Comparison of ENCODE assay signal across 8 cellular contexts in the genomic region with DNA sequence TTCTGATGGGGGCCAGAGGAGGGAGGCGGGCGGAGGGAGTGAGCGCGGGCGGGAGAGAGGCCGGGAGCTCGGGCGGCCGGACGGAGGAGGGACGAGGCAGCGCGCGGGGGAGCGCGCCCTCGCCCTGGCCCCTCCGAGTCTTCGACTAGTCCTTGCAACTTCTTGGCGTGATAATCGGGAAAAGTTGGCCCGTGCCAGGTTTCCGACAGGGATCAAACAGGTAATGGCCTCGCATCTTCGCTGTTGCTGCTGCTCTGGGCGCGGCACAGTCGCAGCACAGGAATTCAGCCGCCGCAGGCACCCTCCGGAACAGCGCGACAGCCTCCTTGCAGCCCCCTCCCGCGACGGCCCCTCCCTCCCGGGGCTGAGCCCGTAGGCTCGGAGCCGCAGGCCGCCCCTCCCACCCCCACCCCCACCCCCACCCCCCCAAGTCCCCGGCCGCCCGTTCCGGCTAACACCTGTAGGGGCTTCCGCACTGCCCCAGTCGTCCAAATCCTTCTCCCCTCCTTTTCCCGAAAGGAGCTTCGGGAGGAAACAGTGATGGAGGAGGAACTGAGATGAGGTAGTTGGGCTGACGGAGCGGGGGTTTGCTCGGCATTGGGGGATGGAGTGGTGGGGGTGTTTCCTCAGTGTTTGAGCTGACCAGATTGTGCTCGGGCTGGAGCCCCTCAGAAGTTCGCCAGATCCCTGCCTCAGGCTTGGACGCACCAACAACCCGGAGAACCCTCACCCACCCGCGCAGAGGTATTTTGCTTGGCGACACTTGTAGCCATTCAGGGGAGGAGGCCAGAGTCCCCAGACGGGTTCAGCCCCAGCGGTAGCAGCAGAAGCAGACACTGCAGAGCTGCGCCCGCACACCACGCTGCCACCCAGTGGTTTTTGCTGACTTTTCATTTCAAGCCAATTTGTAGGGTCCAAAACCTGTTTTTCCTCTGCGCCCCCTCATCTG. TPM values are rescaled to one million over a fixed set of nuclear protein-coding genes. Genes with fewer than 3 reads are reported as not detected.
A peak's percentile ranks its signal among the peaks of the same experiment; 100 is the strongest.
DNase-seq lines count a peak whose midpoint lies in the region; ATAC-seq and TF ChIP-seq lines count a peak whose summit lies in the region.

A gene (minus strand): TSS at position 319 of the 949 bp plus-strand sequence. CDS start 714 bp downstream, outside the sequence.

- peak within 1 kb of the TSS; percentile 80 for H3K18ac ChIP-seq in neuronal stem cell (ENCODE audit: low read length)

- H3K14ac ChIP-seq in neuronal stem cell (ENCODE audit: low read length) = no peak within 1 kb of the TSS

- no peaks in the 10 kb centered on the region for H3K79me1 ChIP-seq in neuronal stem cell (ENCODE audit: low read depth, low read length)

- peak; percentile 65 for DNase-seq in NCI-H460 (ENCODE audit: extremely low read depth, low read depth)
- peak; percentile 2 for DNase-seq in fibroblast of mammary gland (ENCODE audit: low read depth)
- DNase-seq in neuronal stem cell (ENCODE audit: low spot score) = peak; percentile 48
- no peak for DNase-seq in LoVo (ENCODE audit: low spot score)
- DNase-seq in NCI-H1436 (lab: John Stamatoyannopoulos, UW) = no peak

- H3K4ac ChIP-seq in neuronal stem cell (ENCODE audit: low read length) = no peak within 1 kb of the TSS

- H3K4me3 ChIP-seq in fibroblast of mammary gland (ENCODE audit: control insufficient read depth, low read depth, low read length) (no peak within 1 kb of the TSS), neuronal stem cell (ENCODE audit: low read length in 2 of 2) (peak within 1 kb of the TSS; percentile 63 to 87)

- H3K9me3 ChIP-seq in ES-I3 (ENCODE audit: control insufficient read depth, insufficient read depth, low read length) (no peaks in the 10 kb centered on the region; the same call in 1 of the 2 replicates), neuronal stem cell (replicated peaks in 1 of 2; ENCODE audit: control insufficient read depth in 2 of 2, insufficient read depth in 1 of 2, low read depth in 1 of 2, low read length in 2 of 2) (no peaks in the 10 kb centered on the region)

- no peak for TF ChIP-seq CTCF in fibroblast of mammary gland (conservative IDR thresholded peaks at IDR 0.05; ENCODE audit: control insufficient read depth, insufficient read depth, low read depth, low read length)

- H3K9ac ChIP-seq in ES-I3 (ENCODE audit: low read depth, low read length) (peak within 1 kb of the TSS; percentile 78), neuronal stem cell (ENCODE audit: low read depth, low read length, poor library complexity) (peak within 1 kb of the TSS; percentile 90)

- H4K8ac ChIP-seq in neuronal stem cell (ENCODE audit: low read depth, low read length) = no peak within 1 kb of the TSS

- WGBS in neuronal stem cell (ENCODE audit: extremely low coverage in 2 of 2, insufficient read length in 2 of 2, insufficient replicate concordance in 1 of 2), 2 donors = no CpG with 5 or more reads among the region's 65 CpGs

- no peak within 1 kb of the TSS for H2AK5ac ChIP-seq in neuronal stem cell (ENCODE audit: low read depth, low read length)

- H3K4me2 ChIP-seq in neuronal stem cell (ENCODE audit: insufficient read depth, low read length, poor library complexity, severe bottlenecking) = peak within 1 kb of the TSS; percentile 81

- no peak within 1 kb of the TSS for H4K91ac ChIP-seq in neuronal stem cell (ENCODE audit: low read depth, low read length, poor library complexity)

- peak within 1 kb of the TSS; percentile 85 for H3K27ac ChIP-seq in neuronal stem cell (replicated peaks; ENCODE audit: low read length)

- H2BK15ac ChIP-seq in neuronal stem cell (ENCODE audit: low read length) = no peak within 1 kb of the TSS

- H2AFZ ChIP-seq in neuronal stem cell (ENCODE audit: low read length) = peak within 1 kb of the TSS; percentile 88

- no peak within 1 kb of the TSS for H3K23ac ChIP-seq in neuronal stem cell (ENCODE audit: low read depth, low read length, poor library complexity)

- H3K36me3 ChIP-seq in ES-I3 (ENCODE audit: insufficient read depth, low read length) = peaks cover 4% of the 10 kb centered on the region; the same call in 1 of the 2 replicates
- peaks cover 0 to 4% of the 10 kb centered on the region in 2 donors for H3K36me3 ChIP-seq in neuronal stem cell (replicated peaks in 1 of 2; ENCODE audit: control insufficient read depth in 2 of 2, insufficient read depth in 2 of 2, low read length in 2 of 2)

- H2BK5ac ChIP-seq in neuronal stem cell (ENCODE audit: low read length) = no peak within 1 kb of the TSS

- H3K27me3 ChIP-seq in neuronal stem cell (ENCODE audit: control insufficient read depth in 3 of 3, insufficient read depth in 3 of 3, low read depth in 1 of 3, low read length in 3 of 3) = no peaks in the 10 kb centered on the region

- H2BK12ac ChIP-seq in neuronal stem cell (ENCODE audit: low read length) = peak within 1 kb of the TSS; percentile 16

- ATAC-seq in HG03354 (IDR thresholded peaks at IDR 0.05; ENCODE audit: poor library complexity, severe bottlenecking, unreplicated experiment) = no peak
- no peak for ATAC-seq in GM19023 (IDR thresholded peaks at IDR 0.05; ENCODE audit: unreplicated experiment)

- H3K4me1 ChIP-seq in ES-I3 (ENCODE audit: insufficient read depth, low read length) = peaks cover 6% of the 10 kb centered on the region
- H3K4me1 ChIP-seq in neuronal stem cell (ENCODE audit: control insufficient read depth in 2 of 2, insufficient read depth in 1 of 2, low read depth in 1 of 2, low read length in 2 of 2) = peaks cover 0 to 1% of the 10 kb centered on the region in 2 donors

- H2BK120ac ChIP-seq in neuronal stem cell (ENCODE audit: low read depth, low read length) = no peak within 1 kb of the TSS

RNA-seq across cellular contexts. Expression of the gene that starts here (rescaled TPM):
- total RNA-seq in NCI-H460 (2014; rRNA removed; shearing (Covaris generic)) = 50.3 and 55.3 TPM in 2 replicates
- polyA plus RNA-seq in NCI-H460 (2014; cell fraction: nucleus; rRNA removed) = 18.9 and 29.0 TPM in 2 replicates
- polyA plus RNA-seq in neuronal stem cell (2013, experiment 1 of 2) = 37.1 TPM
- 38.1 TPM for polyA plus RNA-seq in neuronal stem cell (2013, experiment 2 of 2)

Comparison
In these comparisons a context has a peak if more than half of its experiments do, and no peak if none do; other contexts are left out.
1. DNase-seq: peak in NCI-H460 (single experiment), fibroblast of mammary gland (single experiment) and neuronal stem cell (single experiment); none in LoVo (single experiment) and NCI-H1436 (single experiment).